ENCODE assay signal across 8 cellular contexts in the genomic region with DNA sequence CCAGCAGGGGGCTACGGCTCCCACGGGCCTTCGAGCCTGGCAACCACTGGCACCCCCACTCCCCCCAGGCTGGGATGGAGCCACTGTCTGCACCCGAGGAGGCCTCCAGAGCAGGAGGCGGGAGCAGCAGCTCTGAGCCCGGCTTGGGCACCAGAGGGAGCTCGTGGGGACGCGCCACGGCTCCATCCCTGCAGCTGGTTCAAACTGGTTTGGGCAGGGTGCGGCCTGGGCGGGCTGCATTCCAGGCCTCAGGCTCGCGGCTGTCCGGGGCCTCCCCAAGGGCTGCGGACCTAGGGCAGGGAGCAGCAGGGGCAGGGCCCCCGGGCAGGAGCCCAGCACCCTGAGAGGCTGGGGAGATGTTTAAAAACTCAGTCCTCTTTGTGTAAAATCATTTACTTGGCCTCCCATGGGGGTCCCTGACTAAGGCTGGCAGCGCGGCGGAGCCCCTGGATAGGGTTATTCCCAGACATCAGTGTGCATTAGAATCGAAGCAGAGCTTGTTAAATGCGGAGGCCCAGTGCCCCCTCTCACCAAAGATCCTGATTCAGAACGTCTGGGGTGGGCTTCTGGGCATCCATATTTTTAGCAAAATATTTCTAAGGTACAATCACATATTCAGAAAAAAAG. TPM values are rescaled to one million over a fixed set of nuclear protein-coding genes. Genes with fewer than 3 reads are reported as not detected.
DNase-seq lines count a peak whose midpoint lies in the region; ATAC-seq lines count a peak whose summit lies in the region.

No MANE protein-coding gene starts in this region.

- H3K9me3 Mint-ChIP-seq in effector memory CD8-positive, alpha-beta T cell, result no peaks in the 10 kb centered on the region

- H3K36me3 Mint-ChIP-seq in effector memory CD8-positive, alpha-beta T cell (ENCODE audit: insufficient read depth), result no peaks in the 10 kb centered on the region

- peak overlapping the region; percentile 55 to 62 for H3K27ac Mint-ChIP-seq in effector memory CD8-positive, alpha-beta T cell

- no peaks in the 10 kb centered on the region for H3K27me3 Mint-ChIP-seq in effector memory CD8-positive, alpha-beta T cell

- peak overlapping the region in 1 of 2 donors; percentile 29 for H3K4me3 Mint-ChIP-seq in effector memory CD8-positive, alpha-beta T cell

- peak; percentile 29 to 86 (median 75) for DNase-seq in C1 segment of cervical spinal cord (lab: John Stamatoyannopoulos, UW)
- peak; percentile 56 for DNase-seq in NCI-H82 treated with DMSO at 0.1 percent for 48 hours (lab: John Stamatoyannopoulos, UW; ENCODE audit: unreplicated experiment)
- DNase-seq in activated CD8-positive, alpha-beta memory T cell treated with anti-CD3 and anti-CD28 coated beads for 24 hours, result peak; percentile 91
- DNase-seq in effector memory CD8-positive, alpha-beta T cell, result peak; percentile 56 to 68 (median 64)
- DNase-seq in mesenteric fat pad (ENCODE audit: low spot score), result peak; percentile 95
- DNase-seq in stimulated activated CD8-positive, alpha-beta memory T cell treated with anti-CD3 and anti-CD28 coated beads, Interleukin-15, amount 100 ng/mL, for 24 hours (ENCODE audit: low read depth), result peak; percentile 51

- H3K4me1 Mint-ChIP-seq in effector memory CD8-positive, alpha-beta T cell (ENCODE audit: low read depth in 2 of 2), result peaks cover 3 to 8% of the 10 kb centered on the region in 2 donors

- ATAC-seq in GM19043 (IDR thresholded peaks at IDR 0.05; ENCODE audit: low read depth, unreplicated experiment) (peak; percentile 74), HG03432 (IDR thresholded peaks at IDR 0.05; ENCODE audit: unreplicated experiment) (peak; percentile 72)
- ATAC-seq in effector memory CD8-positive, alpha-beta T cell (replicated peaks), result peak; percentile 56

RNA-seq across cellular contexts. Expression of a gene that starts 4.1 kb away (rescaled TPM):
- 1.1 TPM for total RNA-seq in mesenteric fat pad

RNA-seq across cellular contexts. Expression of a gene that starts 59.4 kb away (rescaled TPM):
- total RNA-seq in mesenteric fat pad, result 2.0 TPM

Comparison
In these comparisons a context has a peak if more than half of its experiments do, and no peak if none do; other contexts are left out.
1. Peak in every context shown above with its lines: DNase-seq and ATAC-seq.